Comparison of ENCODE assay signal across 7 cellular contexts in genomic region chr4:122945136-122945535, GRCh38. TPM values are rescaled to one million over a fixed set of nuclear protein-coding genes. Genes with fewer than 3 reads are reported as not detected.
DNase-seq lines count a peak whose midpoint lies in the region; ATAC-seq and TF ChIP-seq lines count a peak whose summit lies in the region.
"Not testable (repeated sequence)": the region's sequence is repeated elsewhere in the genome, so short reads cannot be mapped to it uniquely, and the experiment has no call there.

No MANE protein-coding gene starts in this region.

- intact Hi-C loops in CD8-positive, alpha-beta T cell (cut with DNase I, micrococcal nuclease); Panc1 (cut with micrococcal nuclease; ENCODE audit: unreplicated experiment); activated CD8-positive, alpha-beta T cell treated with anti-CD3 and anti-CD28 coated beads for 36 hours (cut with micrococcal nuclease); mucosa of descending colon (cut with DNase I, micrococcal nuclease): not testable (repeated sequence)

- not testable (repeated sequence) for H3K27ac ChIP-seq in CD8-positive, alpha-beta T cell (ENCODE audit: low read depth, low read length)
- H3K27ac ChIP-seq in Panc1 (ENCODE audit: low read length), result 0 out of 2 replicates have a peak overlapping the region, but pooled peaks have one; percentile 51

- H3K4me1 ChIP-seq in CD8-positive, alpha-beta T cell (ENCODE audit: insufficient read depth, low read length); Panc1 (ENCODE audit: control insufficient read depth, insufficient read depth, low read length); mucosa of descending colon (ENCODE audit: low read depth): not testable (repeated sequence)

- H3K9me3 Mint-ChIP-seq in CD8-positive, alpha-beta T cell; activated CD8-positive, alpha-beta T cell treated with anti-CD3 and anti-CD28 coated beads for 36 hours; central memory CD8-positive, alpha-beta T cell: not testable (repeated sequence)

- BruUV-seq in Panc1 (replicated peaks; lab: Mats Ljungman, UMichigan), result not testable (repeated sequence)

- H3K27ac Mint-ChIP-seq in CD8-positive, alpha-beta T cell, result peak overlapping the region; percentile 67
- H3K27ac Mint-ChIP-seq in activated CD8-positive, alpha-beta T cell treated with anti-CD3 and anti-CD28 coated beads for 36 hours, result not testable (repeated sequence)
- H3K27ac Mint-ChIP-seq in central memory CD8-positive, alpha-beta T cell (ENCODE audit: low read depth), result peak overlapping the region; percentile 91

- H3K4me1 Mint-ChIP-seq in CD8-positive, alpha-beta T cell (ENCODE audit: low read depth); activated CD8-positive, alpha-beta T cell treated with anti-CD3 and anti-CD28 coated beads for 36 hours (ENCODE audit: low read depth): not testable (repeated sequence)
- H3K4me1 Mint-ChIP-seq in central memory CD8-positive, alpha-beta T cell, result peaks cover 15% of the 10 kb centered on the region

- in situ Hi-C loops in Panc1 (cut with HindIII; ENCODE audit: low pct_unique_long_range_greater_than_20kb, low sequenced_read_pairs), result not testable (repeated sequence)

- CTCF ChIA-PET in CD8-positive, alpha-beta T cell (lab: Charles Lee); Panc1 (lab: Charles Lee); activated CD8-positive, alpha-beta T cell treated with anti-CD3 and anti-CD28 coated beads for 36 hours (lab: Charles Lee): not testable (repeated sequence)

- not testable (repeated sequence) for TF ChIP-seq CTCF in CD8-positive, alpha-beta T cell (IDR thresholded peaks at IDR 0.05); Panc1 (IDR thresholded peaks at IDR 0.05); activated CD8-positive, alpha-beta T cell treated with anti-CD3 and anti-CD28 coated beads for 36 hours (IDR thresholded peaks at IDR 0.05); mucosa of descending colon (IDR thresholded peaks at IDR 0.05)

- not testable (repeated sequence) for ATAC-seq in CD8-positive, alpha-beta T cell; Panc1; activated CD8-positive, alpha-beta T cell treated with anti-CD3 and anti-CD28 coated beads for 36 hours; mucosa of descending colon
- peak; percentile 64 for ATAC-seq in central memory CD8-positive, alpha-beta T cell (replicated peaks; ENCODE audit: extremely low read depth, poor library complexity, severe bottlenecking)

- DNase-seq in CD8-positive, alpha-beta T cell, result peak in 5 of 7 experiments; percentile 14 to 57 (median 29)
- not testable (repeated sequence) for DNase-seq in Panc1 (ENCODE audit: low read depth, low spot score)
- peak; percentile 17 for DNase-seq in T-helper 22 cell (ENCODE audit: low read depth)
- DNase-seq in activated CD8-positive, alpha-beta T cell treated with anti-CD3 and anti-CD28 coated beads for 36 hours, result peak; percentile 18
- peak; percentile 60 for DNase-seq in activated effector memory CD4-positive, alpha-beta T cell treated with Interleukin-2 at 50 U/mL for 16 hours
- DNase-seq in central memory CD8-positive, alpha-beta T cell (ENCODE audit: low spot score in 2 of 2), result peak; percentile 26 to 59
- DNase-seq in mucosa of descending colon, result peak in 2 of 3 donors; percentile 19 to 62

- not testable (repeated sequence) for H3K9me3 ChIP-seq in CD8-positive, alpha-beta T cell (ENCODE audit: low read length); Panc1 (ENCODE audit: control insufficient read depth, insufficient read depth, low read depth, low read length); mucosa of descending colon

- peaks cover 57% of the 10 kb centered on the region for H3K36me3 Mint-ChIP-seq in CD8-positive, alpha-beta T cell
- H3K36me3 Mint-ChIP-seq in activated CD8-positive, alpha-beta T cell treated with anti-CD3 and anti-CD28 coated beads for 36 hours (ENCODE audit: low read depth), result peaks cover 48% of the 10 kb centered on the region
- H3K36me3 Mint-ChIP-seq in central memory CD8-positive, alpha-beta T cell (ENCODE audit: insufficient read depth), result peaks cover 22% of the 10 kb centered on the region

- not testable (repeated sequence) for H3K27me3 Mint-ChIP-seq in CD8-positive, alpha-beta T cell (ENCODE audit: low read depth); activated CD8-positive, alpha-beta T cell treated with anti-CD3 and anti-CD28 coated beads for 36 hours; central memory CD8-positive, alpha-beta T cell

- H3K27me3 ChIP-seq in CD8-positive, alpha-beta T cell (ENCODE audit: insufficient read depth, low read length); Panc1 (ENCODE audit: control insufficient read depth, insufficient read depth, low read length): not testable (repeated sequence)

- not testable (repeated sequence) for H3K4me3 ChIP-seq in CD8-positive, alpha-beta T cell (ENCODE audit: low read depth, low read length); mucosa of descending colon
- peak overlapping the region in 1 of 2 experiments; percentile 29; a peak in 1 of 4 replicates for H3K4me3 ChIP-seq in Panc1 (ENCODE audit: low read depth in 2 of 2, low read length in 2 of 2)

- peaks cover 24% of the 10 kb centered on the region for H3K36me3 ChIP-seq in CD8-positive, alpha-beta T cell (ENCODE audit: insufficient read depth, low read length)
- H3K36me3 ChIP-seq in Panc1 (ENCODE audit: control insufficient read depth, insufficient read depth, low read length); mucosa of descending colon (ENCODE audit: low read depth): not testable (repeated sequence)

- POLR2A ChIA-PET in CD8-positive, alpha-beta T cell (lab: Charles Lee), result interaction anchor here (0.6 kb wide), 1 partner anchor 34 kb away, joined by 3 read pairs; no protein-coding TSS in a partner anchor
- POLR2A ChIA-PET in Panc1 (lab: Charles Lee); activated CD8-positive, alpha-beta T cell treated with anti-CD3 and anti-CD28 coated beads for 36 hours (lab: Charles Lee): not testable (repeated sequence)

- H3K4me3 Mint-ChIP-seq in CD8-positive, alpha-beta T cell; activated CD8-positive, alpha-beta T cell treated with anti-CD3 and anti-CD28 coated beads for 36 hours: not testable (repeated sequence)
- peak overlapping the region; percentile 45 for H3K4me3 Mint-ChIP-seq in central memory CD8-positive, alpha-beta T cell

RNA-seq across cellular contexts. Expression of gene NUDT6, which starts 22.7 kb away (rescaled TPM):
- total RNA-seq in CD8-positive, alpha-beta T cell, result under 1 TPM; 0.22 to 0.72 TPM
- total RNA-seq in Panc1 (2021; ENCODE audit: unreplicated experiment), result 7.5 TPM
- 5.1 TPM for polyA plus RNA-seq in Panc1 (2012; ENCODE audit: insufficient read length)
- total RNA-seq in activated CD8-positive, alpha-beta T cell treated with anti-CD3 and anti-CD28 coated beads for 36 hours, result 1 to 10 TPM; 4.4 to 5.7 TPM
- total RNA-seq in mucosa of descending colon, result 10 to 100 TPM in 1 of 3 donors, 1 to 10 TPM in 2; 5.3 to 11.2 (median 5.6) TPM
